ENCODE assay signal across 25 cellular contexts in genomic region chr19:32219881-32220552, GRCh38.
DNase-seq lines count a peak whose midpoint lies in the region; ATAC-seq and TF ChIP-seq lines count a peak whose summit lies in the region.
"Had no signal": no experiment of that assay in that cellular context is flagged by ENCODE, and none has a peak within 500 bp of the region (broad histone marks: within the 10 kb centered on the region; RNA-seq: fewer than 3 reads in every experiment).

No MANE protein-coding gene starts in this region.

- H3K27me3 Mint-ChIP-seq in activated CD8-positive, alpha-beta memory T cell treated with anti-CD3 and anti-CD28 coated beads, Interleukin-2, amount 10 ng/mL, durations not matched to agents 7 days and 5 days: peaks cover 34% of the 10 kb centered on the region
- peaks cover 17% of the 10 kb centered on the region for H3K27me3 Mint-ChIP-seq in neural progenitor cell (ENCODE audit: insufficient read depth, low read depth)

- H3K4me3 Mint-ChIP-seq in activated CD8-positive, alpha-beta memory T cell treated with anti-CD3 and anti-CD28 coated beads, Interleukin-2, amount 10 ng/mL, durations not matched to agents 7 days and 5 days: no peak overlapping the region
- no peak overlapping the region for H3K4me3 Mint-ChIP-seq in neural progenitor cell
- H3K4me3 Mint-ChIP-seq: CD8-positive, alpha-beta memory T cell; HFFc6 had no signal

- ATAC-seq in activated CD8-positive, alpha-beta memory T cell treated with anti-CD3 and anti-CD28 coated beads, Interleukin-2, amount 10 ng/mL, durations not matched to agents 7 days and 5 days: no peak
- ATAC-seq in upper lobe of right lung: no peak
- no peak for ATAC-seq in GM21423 (IDR thresholded peaks at IDR 0.05; ENCODE audit: unreplicated experiment)
- ATAC-seq in GM21447 (IDR thresholded peaks at IDR 0.05; ENCODE audit: unreplicated experiment): no peak
- ATAC-seq: HepG2 had no signal

- H3K9me3 Mint-ChIP-seq in activated CD8-positive, alpha-beta memory T cell treated with anti-CD3 and anti-CD28 coated beads, Interleukin-2, amount 10 ng/mL, durations not matched to agents 7 days and 5 days (ENCODE audit: low read depth): no peaks in the 10 kb centered on the region
- no peaks in the 10 kb centered on the region for H3K9me3 Mint-ChIP-seq in neural progenitor cell
- H3K9me3 Mint-ChIP-seq: CD8-positive, alpha-beta memory T cell; HFFc6 had no signal

- no peaks in the 10 kb centered on the region for H3K36me3 Mint-ChIP-seq in activated CD8-positive, alpha-beta memory T cell treated with anti-CD3 and anti-CD28 coated beads, Interleukin-2, amount 10 ng/mL, durations not matched to agents 7 days and 5 days
- H3K36me3 Mint-ChIP-seq in neural progenitor cell: no peaks in the 10 kb centered on the region
- H3K36me3 Mint-ChIP-seq: CD8-positive, alpha-beta memory T cell had no signal

- H3K9ac ChIP-seq in neural progenitor cell: no peak overlapping the region

- peaks cover 7% of the 10 kb centered on the region for H3K4me1 Mint-ChIP-seq in activated CD8-positive, alpha-beta memory T cell treated with anti-CD3 and anti-CD28 coated beads, Interleukin-2, amount 10 ng/mL, durations not matched to agents 7 days and 5 days
- peaks cover 4% of the 10 kb centered on the region for H3K4me1 Mint-ChIP-seq in neural progenitor cell

- intact Hi-C loops in upper lobe of right lung (cut with DNase I): loop anchor here (10.0 kb wide), 1 partner anchor 1535 kb away; no protein-coding TSS in a partner anchor

- H3F3A ChIP-seq in neural progenitor cell (ENCODE audit: low read depth): no peaks in the 10 kb centered on the region

- H3K36me3 ChIP-seq in neural progenitor cell (no peaks in the 10 kb centered on the region), upper lobe of right lung (no peaks in the 10 kb centered on the region)
- H3K36me3 ChIP-seq: SJSA1 had no signal

- no peaks in the 10 kb centered on the region for H3K79me2 ChIP-seq in neural progenitor cell (ENCODE audit: low read depth)

- H3K27me3 ChIP-seq in neural progenitor cell (peaks cover 28% of the 10 kb centered on the region), upper lobe of right lung (peaks cover 18% of the 10 kb centered on the region)

- peaks cover 5% of the 10 kb centered on the region for H3K4me1 ChIP-seq in neural progenitor cell
- peaks cover 4% of the 10 kb centered on the region for H3K4me1 ChIP-seq in upper lobe of right lung
- H3K4me1 ChIP-seq: SJSA1 had no signal

- no peak overlapping the region for H3K4me2 ChIP-seq in neural progenitor cell

- H3K27ac Mint-ChIP-seq in activated CD8-positive, alpha-beta memory T cell treated with anti-CD3 and anti-CD28 coated beads, Interleukin-2, amount 10 ng/mL, durations not matched to agents 7 days and 5 days: no peak overlapping the region
- no peak overlapping the region for H3K27ac Mint-ChIP-seq in neural progenitor cell
- H3K27ac Mint-ChIP-seq: CD8-positive, alpha-beta memory T cell; HFFc6 had no signal

- CTCF ChIA-PET in activated CD8-positive, alpha-beta memory T cell treated with anti-CD3 and anti-CD28 coated beads, Interleukin-2, amount 10 ng/mL, durations not matched to agents 7 days and 5 days (lab: Charles Lee): no interaction called here

- TF ChIP-seq CTCF in neural progenitor cell (IDR thresholded peaks at IDR 0.05): no peak
- TF ChIP-seq CTCF in upper lobe of right lung (IDR thresholded peaks at IDR 0.05): no peak

- DNase-seq in activated CD8-positive, alpha-beta memory T cell treated with anti-CD3 and anti-CD28 coated beads, Interleukin-2, amount 50 U/mL, for 48 hours: peak; percentile 18
- no peak for DNase-seq in activated CD8-positive, alpha-beta memory T cell treated with anti-CD3 and anti-CD28 coated beads, Interleukin-2, amount 10 ng/mL, durations not matched to agents 7 days and 5 days
- DNase-seq in ecto neural progenitor cell (ENCODE audit: low spot score) (peak; percentile 29), neural progenitor cell (ENCODE audit: low spot score) (no peak), upper lobe of right lung (peak; percentile 22), NCI-H345 treated with DMSO at 0.1 percent for 48 hours (lab: John Stamatoyannopoulos, UW; ENCODE audit: unreplicated experiment) (no peak)
- DNase-seq: Calu3; CD8-positive, alpha-beta memory T cell; DMS153; H7; HFFc6; KBM-7; MM.1S; NCI-H1048; NCI-H1417 treated with DMSO at 0.1 percent for 48 hours; NCI-H187; NCI-H446 treated with DMSO at 0.1 percent for 48 hours; NCI-H526 treated with DMSO at 0.1 percent for 48 hours; OCI-M1 had no signal

- no peaks in the 10 kb centered on the region for H4K20me1 ChIP-seq in neural progenitor cell (ENCODE audit: low read depth)

- H2AFZ ChIP-seq in neural progenitor cell (replicated peaks): peak overlapping the region; percentile 26

- H3K9me3 ChIP-seq in neural progenitor cell (ENCODE audit: low read depth) (no peaks in the 10 kb centered on the region), upper lobe of right lung (no peaks in the 10 kb centered on the region)
- H3K9me3 ChIP-seq: SJSA1 had no signal

- H3K4me3 ChIP-seq in neural progenitor cell (no peak overlapping the region), upper lobe of right lung (no peak overlapping the region)
- H3K4me3 ChIP-seq: SJSA1 had no signal

- H3K27ac ChIP-seq in neural progenitor cell (no peak overlapping the region), upper lobe of right lung (no peak overlapping the region)
- H3K27ac ChIP-seq: C4-2B, HL-60, SJSA1 had no signal

Comparison
In these comparisons a context has a peak if more than half of its experiments do, and no peak if none do; other contexts are left out.
1. DNase-seq: peak in activated CD8-positive, alpha-beta memory T cell treated with anti-CD3 and anti-CD28 coated beads, Interleukin-2, amount 50 U/mL, for 48 hours (single experiment), ecto neural progenitor cell (single experiment) and upper lobe of right lung (single experiment); none in activated CD8-positive, alpha-beta memory T cell treated with anti-CD3 and anti-CD28 coated beads, Interleukin-2, amount 10 ng/mL, durations not matched to agents 7 days and 5 days (single experiment), neural progenitor cell (single experiment) and NCI-H345 treated with DMSO at 0.1 percent for 48 hours (single experiment).